In genomic region chr13:65597839-65598818, GRCh38 we compare ENCODE assay signal across 18 cellular contexts.
A peak's percentile ranks its signal among the peaks of the same experiment; 100 is the strongest.
DNase-seq lines count a peak whose midpoint lies in the region; ATAC-seq and TF ChIP-seq lines count a peak whose summit lies in the region.
"Had no signal": no experiment of that assay in that cellular context is flagged by ENCODE, and none has a peak within 500 bp of the region (broad histone marks: within the 10 kb centered on the region; RNA-seq: fewer than 3 reads in every experiment).

No MANE protein-coding gene starts in this region.

- peaks cover 30% of the 10 kb centered on the region for H3K4me1 ChIP-seq in SJSA1 (replicated peaks)

- H3K4me3 ChIP-seq in SJSA1 (no peak overlapping the region), fibroblast of pulmonary artery (replicated peaks; ENCODE audit: low read depth, low read length) (no peak overlapping the region)
- H3K4me3 ChIP-seq: skin epidermis had no signal

- DNase-seq in GM03348 (ENCODE audit: low spot score) (peak; percentile 54), SJSA1 (ENCODE audit: low read depth in 1 of 2, low spot score in 2 of 2) (peak in 1 of 2 experiments; percentile 72), fibroblast of pulmonary artery (ENCODE audit: low read depth) (peak; percentile 81), sciatic nerve (ENCODE audit: low spot score) (no peak), GF-D8 (lab: John Stamatoyannopoulos, UW) (no peak), posterior vena cava (ENCODE audit: low spot score) (no peak)
- no peak for DNase-seq in stimulated activated naive CD4-positive, alpha-beta T cell treated with Interleukin-2 at 50 U/mL for 16 hours (lab: John Stamatoyannopoulos, UW)
- DNase-seq: activated CD4-positive, alpha-beta T cell treated with anti-CD3 and anti-CD28 coated beads, Interleukin-2, amount 10 ng/mL, durations not matched to agents 24 days and 14 days; activated T-cell treated with anti-CD3 and anti-CD28 coated beads, Interleukin-2, amount 50 U/mL, for 48 hours; amygdala; CD8-positive, alpha-beta T cell; effector memory CD4-positive, alpha-beta T cell; NCI-H1417; NCI-H524; RPMI8226; T-helper 9 cell had no signal

- no peaks in the 10 kb centered on the region for H3K9me3 ChIP-seq in SJSA1 (replicated peaks)

- peak; percentile 74 for ATAC-seq in sciatic nerve
- no peak for ATAC-seq in GM19351 (IDR thresholded peaks at IDR 0.05; ENCODE audit: unreplicated experiment)
- ATAC-seq: CD8-positive, alpha-beta T cell had no signal

- no peaks in the 10 kb centered on the region for H3K36me3 ChIP-seq in SJSA1

- no peak for TF ChIP-seq CTCF in fibroblast of pulmonary artery (IDR thresholded peaks at IDR 0.05; ENCODE audit: low read length, missing control alignments)

- intact Hi-C loops in sciatic nerve (cut with DNase I) (no loop called here), posterior vena cava (cut with DNase I) (no loop called here)

- H3K27ac ChIP-seq in SJSA1: peak overlapping the region; percentile 79
- H3K27ac ChIP-seq: skin epidermis had no signal

- H3K27me3 ChIP-seq in SJSA1 (replicated peaks): no peaks in the 10 kb centered on the region

Comparison
In these comparisons a context has a peak if more than half of its experiments do, and no peak if none do; other contexts are left out.
1. DNase-seq: peak in GM03348 (single experiment) and fibroblast of pulmonary artery (single experiment); none in sciatic nerve (single experiment), GF-D8 (single experiment), posterior vena cava (single experiment) and stimulated activated naive CD4-positive, alpha-beta T cell treated with Interleukin-2 at 50 U/mL for 16 hours (single experiment).